11 cellular contexts compared by ENCODE assay signal in the genomic region with DNA sequence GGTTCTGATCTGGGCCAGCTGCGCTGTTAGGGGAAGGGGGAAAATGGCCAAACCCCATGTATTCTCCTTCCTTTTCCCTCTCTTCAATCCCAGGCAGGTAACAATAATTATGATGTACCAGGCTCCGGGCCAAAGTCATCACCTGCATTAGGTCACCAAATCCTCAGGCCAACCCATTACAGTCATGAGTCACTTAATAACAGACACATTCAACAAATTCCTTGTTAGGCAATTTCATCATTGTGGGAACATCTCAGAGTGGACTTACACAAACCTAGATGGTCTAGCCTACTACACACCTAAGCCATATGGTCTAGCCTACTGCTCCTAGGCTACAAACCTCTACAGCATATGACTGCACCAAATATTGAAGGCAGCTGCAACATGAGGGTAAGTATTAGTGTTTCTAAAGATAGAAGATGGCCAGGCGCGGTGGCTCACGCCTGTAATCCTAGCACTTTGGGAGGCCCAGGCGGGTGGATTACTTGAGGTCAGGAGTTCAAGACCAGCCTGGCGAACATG. TPM values are rescaled to one million over a fixed set of nuclear protein-coding genes. Genes with fewer than 3 reads are reported as not detected.
A peak's percentile ranks its signal among the peaks of the same experiment; 100 is the strongest.
DNase-seq lines count a peak whose midpoint lies in the region; ATAC-seq and TF ChIP-seq lines count a peak whose summit lies in the region.
"Had no signal": no experiment of that assay in that cellular context is flagged by ENCODE, and none has a peak within 500 bp of the region (broad histone marks: within the 10 kb centered on the region; RNA-seq: fewer than 3 reads in every experiment).

No MANE protein-coding gene starts in this region.

- no peaks in the 10 kb centered on the region for H3K9me3 Mint-ChIP-seq in activated CD4-positive, alpha-beta T cell treated with anti-CD3 and anti-CD28 coated beads, Interleukin-2, amount 10 ng/mL, durations not matched to agents 7 days and 5 days

- TF ChIP-seq CTCF in HCT116 (IDR thresholded peaks at IDR 0.05 in 2 of 3, conservative IDR thresholded peaks at IDR 0.05 in 1 of 3; ENCODE audit: borderline replicate concordance in 1 of 3, insufficient read depth in 1 of 3, low read depth in 2 of 3, low read length in 2 of 3) (no peak), RWPE2 (IDR thresholded peaks at IDR 0.05; ENCODE audit: poor library complexity, severe bottlenecking) (no peak), gastrocnemius medialis (IDR thresholded peaks at IDR 0.05 in 4 of 5, conservative IDR thresholded peaks at IDR 0.05 in 1 of 5) (no peak)

- peaks cover 59 to 84% of the 10 kb centered on the region in 2 experiments for H3K4me1 ChIP-seq in HCT116 (ENCODE audit: control insufficient read depth in 1 of 2, insufficient read depth in 2 of 2, low read length in 2 of 2)
- peaks cover 35% of the 10 kb centered on the region for H3K4me1 ChIP-seq in RWPE2 (ENCODE audit: insufficient read depth, poor library complexity, severe bottlenecking)
- H3K4me1 ChIP-seq in gastrocnemius medialis, result peaks cover 49 to 51% of the 10 kb centered on the region in 2 donors

- H3K27me3 Mint-ChIP-seq in activated CD4-positive, alpha-beta T cell treated with anti-CD3 and anti-CD28 coated beads, Interleukin-2, amount 10 ng/mL, durations not matched to agents 7 days and 5 days, result peaks cover 17% of the 10 kb centered on the region

- H3K9me2 ChIP-seq in HCT116 (ENCODE audit: insufficient read depth), result no peaks in the 10 kb centered on the region

- ATAC-seq in HCT116 (peak; percentile 41), RWPE2 (ENCODE audit: low read depth) (peak; percentile 19), gastrocnemius medialis (peak in 1 of 2 donors; percentile 4), HG03520 (IDR thresholded peaks at IDR 0.05; ENCODE audit: unreplicated experiment) (no peak)
- ATAC-seq: heart right ventricle had no signal

- H3K27ac ChIP-seq in HCT116 (ENCODE audit: low read depth, low read length) (peak overlapping the region; percentile 12; the same call in 1 of the 2 replicates), RWPE2 (ENCODE audit: poor library complexity, severe bottlenecking) (peak overlapping the region; percentile 90), gastrocnemius medialis (peak overlapping the region; percentile 99 to 100 (median 100))
- H3K27ac ChIP-seq: neutrophil had no signal

- peak overlapping the region; percentile 53 for H3K4me2 ChIP-seq in HCT116 (ENCODE audit: low read length)

- in situ Hi-C loops in gastrocnemius medialis (cut with MboI; ENCODE audit: low sequenced_read_pairs in 4 of 4), result no loop called here

- H3K9ac ChIP-seq in HCT116 (ENCODE audit: low read length), result no peak overlapping the region

- H3K36me3 Mint-ChIP-seq in activated CD4-positive, alpha-beta T cell treated with anti-CD3 and anti-CD28 coated beads, Interleukin-2, amount 10 ng/mL, durations not matched to agents 7 days and 5 days (ENCODE audit: low read depth), result peaks cover 2% of the 10 kb centered on the region

- no TSS peak for BruUV-seq in HCT116 (replicated peaks; lab: Mats Ljungman, UMichigan)

- H3K27ac Mint-ChIP-seq in activated CD4-positive, alpha-beta T cell treated with anti-CD3 and anti-CD28 coated beads, Interleukin-2, amount 10 ng/mL, durations not matched to agents 7 days and 5 days, result no peak overlapping the region

- H3K4me3 Mint-ChIP-seq in activated CD4-positive, alpha-beta T cell treated with anti-CD3 and anti-CD28 coated beads, Interleukin-2, amount 10 ng/mL, durations not matched to agents 7 days and 5 days, result no peak overlapping the region

- H3K79me2 ChIP-seq in HCT116 (ENCODE audit: insufficient read depth, low read length), result peaks cover 13% of the 10 kb centered on the region; the same call in 1 of the 2 replicates

- H3K27me3 ChIP-seq in HCT116 (ENCODE audit: insufficient read depth, low read length) (no peaks in the 10 kb centered on the region), RWPE2 (ENCODE audit: insufficient read depth, poor library complexity, severe bottlenecking) (no peaks in the 10 kb centered on the region), gastrocnemius medialis (no peaks in the 10 kb centered on the region)

- CTCF ChIA-PET in HCT116 (lab: Charles Lee), result no interaction called here
- CTCF ChIA-PET in activated CD4-positive, alpha-beta T cell treated with anti-CD3 and anti-CD28 coated beads, Interleukin-2, amount 10 ng/mL, durations not matched to agents 7 days and 5 days (lab: Charles Lee), result interaction anchor here (0.6 to 0.8 kb wide), 2 partner anchors 8 to 11 kb away, joined by 3 to 4 read pairs; no protein-coding TSS in a partner anchor

- TF ChIP-seq RAD21 in HCT116 (IDR thresholded peaks at IDR 0.05; ENCODE audit: low read depth), result no peak

- no peak overlapping the region for H2AFZ ChIP-seq in HCT116 (ENCODE audit: low read depth, low read length, poor library complexity, severe bottlenecking)

- H3K9me3 ChIP-seq in HCT116 (ENCODE audit: control insufficient read depth in 1 of 2, insufficient read depth in 1 of 2, low read depth in 1 of 2, low read length in 2 of 2) (no peaks in the 10 kb centered on the region), RWPE2 (ENCODE audit: severe bottlenecking) (no peaks in the 10 kb centered on the region), gastrocnemius medialis (no peaks in the 10 kb centered on the region)
- H3K9me3 ChIP-seq: heart right ventricle, neutrophil had no signal

- H3K36me3 ChIP-seq in HCT116 (ENCODE audit: control insufficient read depth in 1 of 2, insufficient read depth in 2 of 2, low read length in 2 of 2) (peaks cover 2 to 8% of the 10 kb centered on the region in 2 experiments; a peak in 1 of 4 replicates), RWPE2 (ENCODE audit: low read depth) (peaks cover 9% of the 10 kb centered on the region), gastrocnemius medialis (peaks cover 0 to 13% of the 10 kb centered on the region in 2 donors)
- H3K36me3 ChIP-seq: neutrophil had no signal

- H4K20me1 ChIP-seq in HCT116 (ENCODE audit: insufficient read depth), result no peaks in the 10 kb centered on the region

- intact Hi-C loops in HCT116 (cut with micrococcal nuclease), result no loop called here
- intact Hi-C loops in gastrocnemius medialis (cut with DNase I; ENCODE audit: low total_unique reads), result no loop called here

- peaks cover 19% of the 10 kb centered on the region for H3K4me1 Mint-ChIP-seq in activated CD4-positive, alpha-beta T cell treated with anti-CD3 and anti-CD28 coated beads, Interleukin-2, amount 10 ng/mL, durations not matched to agents 7 days and 5 days

- RAD21 ChIA-PET in HCT116 (lab: Charles Lee; ENCODE audit: low non-redundant PET in 1 of 2, low total read pairs in 2 of 2, uncharacterized antibody in 2 of 2, unreplicated experiment in 2 of 2), result no interaction called here

- peak; percentile 90 for DNase-seq in HCT116 (ENCODE audit: low read depth, low spot score)
- DNase-seq in RWPE2 (ENCODE audit: low spot score), result no peak
- DNase-seq in fibroblast of gingiva (ENCODE audit: low read depth), result peak; percentile 63
- DNase-seq in gastrocnemius medialis, result peak in 1 of 2 donors; percentile 79
- DNase-seq in stimulated activated CD4-positive, alpha-beta T cell treated with anti-CD3 and anti-CD28 coated beads, Interleukin-1b, Interleukin-23, amount 100 ng/mL, for 48 hours, result no peak
- DNase-seq in stimulated activated CD4-positive, alpha-beta T cell treated with anti-CD3 and anti-CD28 coated beads, Interleukin-2, amount 100 ng/mL, for 24 hours, result no peak
- no peak for DNase-seq in activated CD4-positive, alpha-beta T cell treated with anti-CD3 and anti-CD28 coated beads, Interleukin-2, amount 10 ng/mL, durations not matched to agents 7 days and 5 days
- DNase-seq: heart right ventricle, NCI-H187 treated with DMSO at 0.1 percent for 48 hours had no signal

- H3K4me3 ChIP-seq in HCT116 (replicated peaks in 1 of 2; ENCODE audit: low read depth in 1 of 2, low read length in 2 of 2) (no peak overlapping the region), RWPE2 (ENCODE audit: severe bottlenecking) (no peak overlapping the region), gastrocnemius medialis (no peak overlapping the region)
- H3K4me3 ChIP-seq: heart right ventricle had no signal

- TF ChIP-seq POLR2A in HCT116 (IDR thresholded peaks at IDR 0.05; ENCODE audit: borderline replicate concordance, extremely low read depth, insufficient read depth, insufficient read length) (no peak), gastrocnemius medialis (IDR thresholded peaks at IDR 0.05) (peak in 1 of 2 donors; percentile 28)

- POLR2A ChIA-PET in HCT116 (lab: Charles Lee), result no interaction called here
- POLR2A ChIA-PET in activated CD4-positive, alpha-beta T cell treated with anti-CD3 and anti-CD28 coated beads, Interleukin-2, amount 10 ng/mL, durations not matched to agents 7 days and 5 days (lab: Charles Lee), result no interaction called here

TF ChIP-seq in HCT116, 20 proteins besides CTCF, POLR2A, EP300 and RAD21 (continues in another document):
- TF ChIP-seq, protein P1, sequence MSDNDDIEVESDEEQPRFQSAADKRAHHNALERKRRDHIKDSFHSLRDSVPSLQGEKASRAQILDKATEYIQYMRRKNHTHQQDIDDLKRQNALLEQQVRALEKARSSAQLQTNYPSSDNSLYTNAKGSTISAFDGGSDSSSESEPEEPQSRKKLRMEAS (IDR thresholded peaks at IDR 0.05), result no peak
- TF ChIP-seq JUND (IDR thresholded peaks at IDR 0.05), result no peak
- no peak for TF ChIP-seq EGR1 (IDR thresholded peaks at IDR 0.05; ENCODE audit: low read depth)
- TF ChIP-seq EZH2phosphoT487 (IDR thresholded peaks at IDR 0.05; ENCODE audit: borderline replicate concordance), result no peak
- TF ChIP-seq EZH2 (IDR thresholded peaks at IDR 0.05), result no peak
- no peak for TF ChIP-seq FOSL1 (IDR thresholded peaks at IDR 0.05; ENCODE audit: low read depth)
- TF ChIP-seq CBX3 (IDR thresholded peaks at IDR 0.05; ENCODE audit: low read depth), result no peak
- no peak for TF ChIP-seq SRF (IDR thresholded peaks at IDR 0.05; ENCODE audit: low read depth)
- peak; percentile 63 for TF ChIP-seq POLR2AphosphoS5 (IDR thresholded peaks at IDR 0.05; ENCODE audit: low read depth, low read length)
- TF ChIP-seq CEBPB (IDR thresholded peaks at IDR 0.05; ENCODE audit: low read depth), result no peak
- no peak for TF ChIP-seq SP1 (IDR thresholded peaks at IDR 0.05; ENCODE audit: low read depth)
- TF ChIP-seq, protein P2, sequence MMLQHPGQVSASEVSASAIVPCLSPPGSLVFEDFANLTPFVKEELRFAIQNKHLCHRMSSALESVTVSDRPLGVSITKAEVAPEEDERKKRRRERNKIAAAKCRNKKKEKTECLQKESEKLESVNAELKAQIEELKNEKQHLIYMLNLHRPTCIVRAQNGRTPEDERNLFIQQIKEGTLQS (IDR thresholded peaks at IDR 0.05), result no peak

RNA-seq across cellular contexts. Expression of a gene that starts 2.2 kb away (rescaled TPM):
- 524 TPM for total RNA-seq in HCT116 (2021; ENCODE audit: unreplicated experiment)
- 568 and 601 TPM in 2 replicates for polyA plus RNA-seq in HCT116 (2012)
- total RNA-seq in gastrocnemius medialis, result 1,000 to 10,000 TPM; 1,878 to 2,898 (median 2,185) TPM
- 10 to 100 TPM; 27.0 to 28.1 TPM for total RNA-seq in activated CD4-positive, alpha-beta T cell treated with anti-CD3 and anti-CD28 coated beads, Interleukin-2, amount 10 ng/mL, durations not matched to agents 7 days and 5 days

RNA-seq across cellular contexts. Expression of a gene that starts 58.5 kb away (rescaled TPM):
- total RNA-seq in HCT116 (2021; ENCODE audit: unreplicated experiment) (170 TPM), gastrocnemius medialis (100 to 1,000 TPM; 119 to 262 (median 179) TPM)
- 81.0 and 84.8 TPM in 2 replicates for polyA plus RNA-seq in HCT116 (2012)
- total RNA-seq in activated CD4-positive, alpha-beta T cell treated with anti-CD3 and anti-CD28 coated beads, Interleukin-2, amount 10 ng/mL, durations not matched to agents 7 days and 5 days, result 10 to 100 TPM; 68.0 to 75.1 TPM

Comparison
In these comparisons a context has a peak if more than half of its experiments do, and no peak if none do; other contexts are left out.
1. DNase-seq: peak in HCT116 (single experiment) and fibroblast of gingiva (single experiment); none in RWPE2 (single experiment), stimulated activated CD4-positive, alpha-beta T cell treated with anti-CD3 and anti-CD28 coated beads, Interleukin-1b, Interleukin-23, amount 100 ng/mL, for 48 hours (single experiment), stimulated activated CD4-positive, alpha-beta T cell treated with anti-CD3 and anti-CD28 coated beads, Interleukin-2, amount 100 ng/mL, for 24 hours (0 of 2) and activated CD4-positive, alpha-beta T cell treated with anti-CD3 and anti-CD28 coated beads, Interleukin-2, amount 10 ng/mL, durations not matched to agents 7 days and 5 days (single experiment).
2. H3K27ac ChIP-seq: peak in every context shown above with its lines; median percentile 100 in gastrocnemius medialis; 90 in RWPE2; 12 in HCT116.
3. RNA of a gene that starts 2.2 kb away (total RNA-seq): 1,878 to 2,898 TPM in gastrocnemius medialis and 524 TPM in HCT116 (single experiment); 27.0 to 28.1 TPM in activated CD4-positive, alpha-beta T cell treated with anti-CD3 and anti-CD28 coated beads, Interleukin-2, amount 10 ng/mL, durations not matched to agents 7 days and 5 days; every median in the first group is over 10 times any median in the second.